ENCODE assay signal across 9 cellular contexts in the genomic region with DNA sequence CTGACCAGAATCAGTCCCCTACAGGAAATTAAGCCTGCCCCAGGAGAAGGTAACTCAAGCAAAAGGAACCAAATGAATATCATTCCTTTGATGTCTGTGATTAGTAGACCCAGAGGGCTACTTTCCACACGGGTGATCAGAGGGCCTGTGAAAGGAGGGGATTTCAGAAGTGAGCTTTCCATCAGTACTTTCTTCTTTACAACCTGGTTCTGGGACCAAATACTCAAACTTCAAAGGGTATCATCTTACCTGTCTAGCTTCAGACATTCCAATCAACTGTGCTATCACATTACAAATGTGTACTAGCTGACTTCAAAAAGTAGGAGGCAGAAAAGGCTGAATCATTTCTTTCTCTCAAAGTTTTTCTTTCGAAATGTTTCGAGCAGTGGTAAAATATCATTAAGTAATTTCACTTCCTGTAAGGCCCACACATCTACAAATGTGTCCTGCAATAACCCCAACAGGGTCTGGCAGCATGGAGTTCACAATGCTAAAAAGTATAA. TPM values are rescaled to one million over a fixed set of nuclear protein-coding genes. Genes with fewer than 3 reads are reported as not detected.
DNase-seq lines count a peak whose midpoint lies in the region; ATAC-seq and TF ChIP-seq lines count a peak whose summit lies in the region.
"Had no signal": no experiment of that assay in that cellular context is flagged by ENCODE, and none has a peak within 500 bp of the region (broad histone marks: within the 10 kb centered on the region; RNA-seq: fewer than 3 reads in every experiment).

No MANE protein-coding gene starts in this region.

- no peak overlapping the region for H3K4me2 ChIP-seq in hepatocyte

- 48% methylated on average over 3 of the region's 3 CpGs for WGBS in hepatocyte (ENCODE audit: low lambda C conversion rate, missing lambda C conversion rate)

- H3K9me3 ChIP-seq in hepatocyte (ENCODE audit: low read depth), result no peaks in the 10 kb centered on the region

- DNase-seq in EH (ENCODE audit: low read depth) (peak; percentile 66), HL-60 (ENCODE audit: low read depth in 1 of 2, low spot score in 1 of 2) (peak; percentile 51 to 54), amniotic epithelial cell (ENCODE audit: low read depth) (peak; percentile 72), mucosa of gallbladder (ENCODE audit: low spot score) (no peak), hepatocyte (ENCODE audit: low spot score) (no peak), GDM1 (lab: John Stamatoyannopoulos, UW) (no peak)
- no peak for DNase-seq in natural killer cell treated with Interleukin-12 subunit alpha and Interleukin-12 subunit beta and Interleukin-15 and Interleukin-18, amount 100 ng/mL, for 72 hours (ENCODE audit: low spot score)

- no peaks in the 10 kb centered on the region for H3K9me2 ChIP-seq in hepatocyte (replicated peaks; ENCODE audit: insufficient read depth)

- H2AFZ ChIP-seq in hepatocyte, result no peak overlapping the region

- H3K36me3 Mint-ChIP-seq in natural killer cell treated with Interleukin-12 subunit alpha and Interleukin-12 subunit beta and Interleukin-15 and Interleukin-18, amount 100 ng/mL, for 72 hours, result peaks cover 4% of the 10 kb centered on the region

- H3K4me1 Mint-ChIP-seq in natural killer cell treated with Interleukin-12 subunit alpha and Interleukin-12 subunit beta and Interleukin-15 and Interleukin-18, amount 100 ng/mL, for 72 hours (ENCODE audit: low read depth in 2 of 2), result peaks cover 35 to 54% of the 10 kb centered on the region in 2 donors

- no peak for TF ChIP-seq CTCF in HL-60 (IDR thresholded peaks at IDR 0.05; ENCODE audit: insufficient read depth, low read length)
- TF ChIP-seq CTCF in hepatocyte (IDR thresholded peaks at IDR 0.05; ENCODE audit: poor library complexity), result no peak

- H3K27ac Mint-ChIP-seq in natural killer cell treated with Interleukin-12 subunit alpha and Interleukin-12 subunit beta and Interleukin-15 and Interleukin-18, amount 100 ng/mL, for 72 hours, result peak overlapping the region; percentile 79 to 86

- H3K27ac ChIP-seq in HL-60 (replicated peaks) (peak overlapping the region; percentile 64), hepatocyte (no peak overlapping the region)

- H3K4me3 ChIP-seq in HL-60 (replicated peaks; ENCODE audit: insufficient read depth, low read length) (no peak overlapping the region), hepatocyte (no peak overlapping the region)
- H3K4me3 ChIP-seq: K562 had no signal

- peaks cover 0 to 6% of the 10 kb centered on the region in 2 donors for H3K27me3 Mint-ChIP-seq in natural killer cell treated with Interleukin-12 subunit alpha and Interleukin-12 subunit beta and Interleukin-15 and Interleukin-18, amount 100 ng/mL, for 72 hours

- H3K27me3 ChIP-seq in HL-60 (ENCODE audit: insufficient read depth, poor library complexity, severe bottlenecking) (no peaks in the 10 kb centered on the region), hepatocyte (no peaks in the 10 kb centered on the region)

- ATAC-seq in GM21367 (IDR thresholded peaks at IDR 0.05; ENCODE audit: unreplicated experiment), result peak; percentile 73
- peak; percentile 83 for ATAC-seq in natural killer cell treated with Interleukin-12 subunit alpha and Interleukin-12 subunit beta and Interleukin-15 and Interleukin-18, amount 100 ng/mL, for 72 hours
- ATAC-seq: K562 had no signal

- H4K20me1 ChIP-seq in hepatocyte (ENCODE audit: insufficient read depth, poor library complexity, severe bottlenecking), result no peaks in the 10 kb centered on the region

- no peaks in the 10 kb centered on the region for H3K4me1 ChIP-seq in hepatocyte (ENCODE audit: insufficient read depth)

- H3K36me3 ChIP-seq in hepatocyte (replicated peaks; ENCODE audit: insufficient read depth, low read depth), result no peaks in the 10 kb centered on the region

- no peaks in the 10 kb centered on the region for H3K9me3 Mint-ChIP-seq in natural killer cell treated with Interleukin-12 subunit alpha and Interleukin-12 subunit beta and Interleukin-15 and Interleukin-18, amount 100 ng/mL, for 72 hours

- H3K4me3 Mint-ChIP-seq in natural killer cell treated with Interleukin-12 subunit alpha and Interleukin-12 subunit beta and Interleukin-15 and Interleukin-18, amount 100 ng/mL, for 72 hours, result peak overlapping the region; percentile 72

- peaks cover 2% of the 10 kb centered on the region for H3K79me2 ChIP-seq in hepatocyte

RNA-seq across cellular contexts. Expression of gene ACSL4, which starts 23.9 kb away (rescaled TPM):
- total RNA-seq in natural killer cell treated with Interleukin-12 subunit alpha and Interleukin-12 subunit beta and Interleukin-15 and Interleukin-18, amount 100 ng/mL, for 72 hours, result 10 to 100 TPM; 60.2 to 79.4 TPM
- total RNA-seq in mucosa of gallbladder (58.4 TPM), hepatocyte (213 and 250 TPM in 2 replicates)
- 30.2 and 51.8 TPM in 2 replicates for polyA plus RNA-seq in hepatocyte

Comparison
In these comparisons a context has a peak if more than half of its experiments do, and no peak if none do; other contexts are left out.
1. DNase-seq: peak in EH (single experiment), HL-60 (2 of 2) and amniotic epithelial cell (single experiment); none in natural killer cell treated with Interleukin-12 subunit alpha and Interleukin-12 subunit beta and Interleukin-15 and Interleukin-18, amount 100 ng/mL, for 72 hours (single experiment), mucosa of gallbladder (single experiment), hepatocyte (single experiment) and GDM1 (single experiment).